ENCODE assay signal across 15 cellular contexts in the genomic region with DNA sequence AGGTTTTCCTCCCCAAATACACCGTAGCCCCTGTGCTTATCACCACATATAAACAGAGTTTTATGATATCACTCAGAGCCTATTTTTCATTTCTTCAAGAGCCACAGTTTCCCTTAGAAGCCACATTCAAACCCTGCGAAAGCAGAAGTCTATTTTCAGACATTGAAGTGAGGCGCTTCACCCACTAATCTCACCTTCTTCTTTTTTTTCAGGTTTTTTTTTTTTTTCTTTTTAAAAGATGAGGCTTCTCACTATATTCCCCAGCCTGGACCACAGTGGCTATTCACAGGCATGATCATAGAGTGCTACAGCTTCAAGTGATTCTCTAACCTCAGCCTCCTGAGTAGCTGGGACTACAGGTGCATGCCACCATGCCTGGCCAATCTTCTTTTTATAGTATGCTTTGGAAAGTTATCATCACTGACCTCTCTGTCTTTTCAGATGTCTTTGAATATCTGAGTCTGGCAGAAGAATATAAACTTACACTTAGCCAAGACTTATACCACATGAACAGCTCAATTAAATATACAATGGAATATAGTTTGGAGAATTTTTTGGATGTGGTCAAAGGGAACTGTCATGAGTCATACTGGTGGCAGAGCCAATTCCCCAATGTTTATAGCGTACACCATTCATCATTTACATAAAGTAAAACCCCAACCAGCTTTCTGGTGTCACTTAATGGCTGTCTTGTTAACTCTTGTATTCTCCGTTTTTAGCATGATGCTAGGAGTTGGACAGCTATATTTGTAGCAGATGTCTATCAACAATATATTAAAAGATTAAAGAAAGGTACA. TPM values are rescaled to one million over a fixed set of nuclear protein-coding genes. Genes with fewer than 3 reads are reported as not detected.
DNase-seq lines count a peak whose midpoint lies in the region; ATAC-seq and TF ChIP-seq lines count a peak whose summit lies in the region.
"Had no signal": no experiment of that assay in that cellular context is flagged by ENCODE, and none has a peak within 500 bp of the region (broad histone marks: within the 10 kb centered on the region; RNA-seq: fewer than 3 reads in every experiment).

No MANE protein-coding gene starts in this region.

- no peak for TF ChIP-seq CTCF in fibroblast of the aortic adventitia (IDR thresholded peaks at IDR 0.05; ENCODE audit: insufficient read depth, low read length)
- TF ChIP-seq CTCF in mucosa of descending colon (IDR thresholded peaks at IDR 0.05): no peak

- H3K4me3 ChIP-seq in fibroblast of the aortic adventitia (ENCODE audit: low read depth, low read length) (no peak overlapping the region), mucosa of descending colon (no peak overlapping the region)
- H3K4me3 ChIP-seq: lung, right atrium auricular region, SJCRH30 had no signal

- H3K4me1 ChIP-seq in mucosa of descending colon (ENCODE audit: low read depth): no peaks in the 10 kb centered on the region
- H3K4me1 ChIP-seq: right atrium auricular region, SJCRH30 had no signal

- H3K4me3 Mint-ChIP-seq in activated T-cell treated with anti-CD3 and anti-CD28 coated beads, Interleukin-2, amount 50 U/mL, for 24 hours: no peak overlapping the region
- H3K4me3 Mint-ChIP-seq: activated CD8-positive, alpha-beta T cell treated with anti-CD3 and anti-CD28 coated beads, Interleukin-2, amount 10 ng/mL, durations not matched to agents 7 days and 5 days had no signal

- H3K4me1 Mint-ChIP-seq in activated T-cell treated with anti-CD3 and anti-CD28 coated beads, Interleukin-2, amount 50 U/mL, for 24 hours (ENCODE audit: low read depth): no peaks in the 10 kb centered on the region

- no peaks in the 10 kb centered on the region for H3K36me3 ChIP-seq in mucosa of descending colon (ENCODE audit: low read depth)
- H3K36me3 ChIP-seq: right atrium auricular region, SJCRH30 had no signal

- H3K36me3 Mint-ChIP-seq in activated T-cell treated with anti-CD3 and anti-CD28 coated beads, Interleukin-2, amount 50 U/mL, for 24 hours (ENCODE audit: low read depth): no peaks in the 10 kb centered on the region

- no peak overlapping the region for H3K27ac Mint-ChIP-seq in activated T-cell treated with anti-CD3 and anti-CD28 coated beads, Interleukin-2, amount 50 U/mL, for 24 hours
- H3K27ac Mint-ChIP-seq: activated CD8-positive, alpha-beta T cell treated with anti-CD3 and anti-CD28 coated beads, Interleukin-2, amount 10 ng/mL, durations not matched to agents 7 days and 5 days had no signal

- ATAC-seq in GM19023 (IDR thresholded peaks at IDR 0.05; ENCODE audit: unreplicated experiment) (peak; percentile 67), HG03442 (IDR thresholded peaks at IDR 0.05; ENCODE audit: unreplicated experiment) (peak; percentile 82), mucosa of descending colon (no peak)
- ATAC-seq: activated CD8-positive, alpha-beta T cell treated with anti-CD3 and anti-CD28 coated beads, Interleukin-2, amount 10 ng/mL, durations not matched to agents 7 days and 5 days had no signal

- peaks cover 3% of the 10 kb centered on the region for H3K9me3 Mint-ChIP-seq in activated T-cell treated with anti-CD3 and anti-CD28 coated beads, Interleukin-2, amount 50 U/mL, for 24 hours

- intact Hi-C loops in mucosa of descending colon (cut with DNase I, micrococcal nuclease): no loop called here

- H3K9me3 ChIP-seq in mucosa of descending colon: no peaks in the 10 kb centered on the region
- H3K9me3 ChIP-seq: right atrium auricular region, SJCRH30 had no signal

- no peaks in the 10 kb centered on the region for H3K27me3 Mint-ChIP-seq in activated T-cell treated with anti-CD3 and anti-CD28 coated beads, Interleukin-2, amount 50 U/mL, for 24 hours

- DNase-seq in HCEC 1CT (peak; percentile 58), fibroblast of the aortic adventitia (ENCODE audit: low read depth) (peak; percentile 74), NCI-H446 (lab: John Stamatoyannopoulos, UW) (no peak), mucosa of descending colon (no peak)
- DNase-seq in stimulated activated CD4-positive, alpha-beta T cell treated with anti-CD3 and anti-CD28 coated beads, Interleukin-15, amount 100 ng/mL, for 24 hours: no peak
- no peak for DNase-seq in activated T-cell treated with anti-CD3 and anti-CD28 coated beads, Interleukin-2, amount 50 U/mL, for 24 hours
- DNase-seq: activated CD8-positive, alpha-beta T cell treated with anti-CD3 and anti-CD28 coated beads, Interleukin-2, amount 10 ng/mL, durations not matched to agents 7 days and 5 days; aorta; erythroblast; NCI-H2029 treated with DMSO at 0.1 percent for 48 hours; SJCRH30 had no signal

RNA-seq across cellular contexts. Expression of a gene that starts 59.7 kb away (rescaled TPM):
- 84.6 and 199 TPM in 2 replicates for total RNA-seq in fibroblast of the aortic adventitia (ENCODE audit: low replicate concordance)
- 10 to 100 TPM; 41.8 to 89.8 (median 60.2) TPM for total RNA-seq in mucosa of descending colon

Comparison
In these comparisons a context has a peak if more than half of its experiments do, and no peak if none do; other contexts are left out.
1. DNase-seq: peak in HCEC 1CT (single experiment) and fibroblast of the aortic adventitia (single experiment); none in stimulated activated CD4-positive, alpha-beta T cell treated with anti-CD3 and anti-CD28 coated beads, Interleukin-15, amount 100 ng/mL, for 24 hours (single experiment), activated T-cell treated with anti-CD3 and anti-CD28 coated beads, Interleukin-2, amount 50 U/mL, for 24 hours (single experiment), NCI-H446 (0 of 2) and mucosa of descending colon (0 of 3).